Comparison of ENCODE assay signal across 8 cellular contexts in genomic region chr17:80992077-80992947, GRCh38. TPM values are rescaled to one million over a fixed set of nuclear protein-coding genes. Genes with fewer than 3 reads are reported as not detected.
DNase-seq lines count a peak whose midpoint lies in the region; ATAC-seq, FAIRE-seq and TF ChIP-seq lines count a peak whose summit lies in the region.

No MANE protein-coding gene starts in this region.

- peak overlapping the region; percentile 82 to 91 (median 88) for H3K4me3 Mint-ChIP-seq in nephron

- H3K4me2 ChIP-seq in PC-3 (ENCODE audit: low read length) (peak overlapping the region; percentile 93), endothelial cell of umbilical vein (ENCODE audit: insufficient read depth, low read length) (peak overlapping the region; percentile 92)

- H3K79me2 ChIP-seq in PC-3 (ENCODE audit: low read length) (peaks cover 16% of the 10 kb centered on the region), endothelial cell of umbilical vein (ENCODE audit: control insufficient read depth, insufficient read depth, low read length) (peaks cover 14% of the 10 kb centered on the region)

- H3K27ac Mint-ChIP-seq in nephron, result peak overlapping the region in 1 of 3 experiments; percentile 73

- BruUV-seq in PC-3 (replicated peaks; lab: Mats Ljungman, UMichigan) (no TSS peak), endothelial cell of umbilical vein (replicated peaks; lab: Mats Ljungman, UMichigan) (no TSS peak)

- no peaks in the 10 kb centered on the region for H3K9me1 ChIP-seq in endothelial cell of umbilical vein (replicated peaks; ENCODE audit: control insufficient read depth, extremely low read depth, insufficient read depth, low read length)

- H2AFZ ChIP-seq in PC-3 (ENCODE audit: low read length) (peak overlapping the region; percentile 89), endothelial cell of umbilical vein (ENCODE audit: low read depth, low read length) (peak overlapping the region; percentile 54)

- H3K36me3 ChIP-seq in PC-3 (ENCODE audit: low read depth, low read length) (peaks cover 4% of the 10 kb centered on the region; the same call in 1 of the 2 replicates), endothelial cell of umbilical vein (ENCODE audit: control insufficient read depth in 2 of 2, extremely low read depth in 1 of 2, insufficient read depth in 2 of 2, low read length in 2 of 2) (peaks cover 3 to 19% of the 10 kb centered on the region in 2 experiments)

- peak; percentile 25 for ATAC-seq in PC-3

- H3K4me1 ChIP-seq in PC-3 (ENCODE audit: insufficient read depth, low read length) (peaks cover 34% of the 10 kb centered on the region), endothelial cell of umbilical vein (ENCODE audit: control insufficient read depth, extremely low read depth, insufficient read depth, low read length) (peaks cover 9% of the 10 kb centered on the region)

- H3K4me3 ChIP-seq in PC-3 (ENCODE audit: low read length) (peak overlapping the region; percentile 93), endothelial cell of umbilical vein (replicated peaks in 1 of 3; ENCODE audit: insufficient read depth in 1 of 3, low read depth in 1 of 3, low read length in 3 of 3) (peak overlapping the region; percentile 73 to 79 (median 74))

- no peak overlapping the region for H3K27ac ChIP-seq in PC-3 (ENCODE audit: low read length)
- H3K27ac ChIP-seq in endothelial cell of umbilical vein (ENCODE audit: insufficient read depth, low read depth, low read length), result peak overlapping the region; percentile 30

- no peaks in the 10 kb centered on the region for H3F3A ChIP-seq in PC-3 (ENCODE audit: low read length, unreplicated experiment)

- H3K27me3 Mint-ChIP-seq in nephron (ENCODE audit: low read depth), result peaks cover 14% of the 10 kb centered on the region

- H3K36me3 Mint-ChIP-seq in nephron (ENCODE audit: low read depth), result peaks cover 4% of the 10 kb centered on the region

- CTCF ChIA-PET in PC-3 (lab: Charles Lee), result no interaction called here
- CTCF ChIA-PET in endothelial cell of umbilical vein (lab: Charles Lee), result interaction anchor here (1.1 to 1.5 kb wide), 4 partner anchors 12 to 565 kb away, joined by 3 to 5 read pairs (median 4); no protein-coding TSS in a partner anchor

- DNase-seq in activated T-cell treated with anti-CD3 and anti-CD28 coated beads, Interleukin-2, amount 50 U/mL, for 1 hour, result peak; percentile 38
- DNase-seq in activated T-cell treated with anti-CD3 and anti-CD28 coated beads for 4 hours (no peak), PC-3 (no peak), endothelial cell of umbilical vein (ENCODE audit: low read depth, low spot score) (no peak), NCI-H510A (lab: John Stamatoyannopoulos, UW) (no peak), SHP77 (lab: John Stamatoyannopoulos, UW) (no peak), NCI-H1417 treated with DMSO at 0.1 percent for 48 hours (lab: John Stamatoyannopoulos, UW) (no peak)

- H4K20me1 ChIP-seq in PC-3 (ENCODE audit: low read length), result no peaks in the 10 kb centered on the region
- H4K20me1 ChIP-seq in endothelial cell of umbilical vein (replicated peaks; ENCODE audit: control insufficient read depth, extremely low read depth, insufficient read depth, low read length), result no peaks in the 10 kb centered on the region

- H3K4me1 Mint-ChIP-seq in nephron, result peaks cover 7% of the 10 kb centered on the region

- no peak for TF ChIP-seq CTCF in PC-3 (conservative IDR thresholded peaks at IDR 0.05; ENCODE audit: low read depth, low read length)
- no peak for TF ChIP-seq CTCF in endothelial cell of umbilical vein (IDR thresholded peaks at IDR 0.05; ENCODE audit: extremely low read depth in 1 of 2, insufficient read depth in 1 of 2, low read depth in 1 of 2, low read length in 2 of 2)
- no peak for TF ChIP-seq CTCF in nephron (IDR thresholded peaks at IDR 0.05; ENCODE audit: unreplicated experiment in 3 of 3)

- H3K9me2 ChIP-seq in PC-3 (replicated peaks; ENCODE audit: low read length), result no peaks in the 10 kb centered on the region

- H3K9me3 ChIP-seq in PC-3 (ENCODE audit: low read length), result no peaks in the 10 kb centered on the region
- H3K9me3 ChIP-seq in endothelial cell of umbilical vein (replicated peaks; ENCODE audit: control insufficient read depth, insufficient read depth, low read length), result no peaks in the 10 kb centered on the region

- no peak for TF ChIP-seq POLR2A in endothelial cell of umbilical vein (IDR thresholded peaks at IDR 0.05; ENCODE audit: low read depth, low read length)

- H3K27me3 ChIP-seq in PC-3 (ENCODE audit: low read length) (no peaks in the 10 kb centered on the region), endothelial cell of umbilical vein (ENCODE audit: control insufficient read depth in 2 of 2, insufficient read depth in 2 of 2, low read length in 2 of 2) (no peaks in the 10 kb centered on the region)

- FAIRE-seq in endothelial cell of umbilical vein (lab: Jason Lieb, UNC), result peak; percentile 35

- POLR2A ChIA-PET in PC-3 (lab: Charles Lee; ENCODE audit: unreplicated experiment) (no interaction called here), endothelial cell of umbilical vein (lab: Charles Lee) (no interaction called here)

- H3K9me3 Mint-ChIP-seq in nephron, result no peaks in the 10 kb centered on the region

- H3K9ac ChIP-seq in PC-3 (ENCODE audit: low read length), result peak overlapping the region; percentile 88
- peak overlapping the region; percentile 77 for H3K9ac ChIP-seq in endothelial cell of umbilical vein (replicated peaks; ENCODE audit: extremely low read depth, insufficient read depth, low read length)

- intact Hi-C loops in PC-3 (cut with micrococcal nuclease), result no loop called here
- intact Hi-C loops in endothelial cell of umbilical vein (cut with micrococcal nuclease), result no loop called here

- dilution Hi-C loops in endothelial cell of umbilical vein (cut with MboI; ENCODE audit: extremely low pct_ligation_motif_present, low sequenced_read_pairs), result no loop called here

TF ChIP-seq in endothelial cell of umbilical vein, 7 proteins besides CTCF, POLR2A, EP300 and RAD21:
- TF ChIP-seq POLR2AphosphoS5 (IDR thresholded peaks at IDR 0.05; ENCODE audit: insufficient read depth, low read depth, low read length), result no peak
- TF ChIP-seq MYC (IDR thresholded peaks at IDR 0.05; ENCODE audit: low read depth, low read length), result no peak
- TF ChIP-seq GATA2 (IDR thresholded peaks at IDR 0.05; ENCODE audit: insufficient read depth, insufficient read length, low read depth, low read length), result no peak
- TF ChIP-seq JUN (IDR thresholded peaks at IDR 0.05; ENCODE audit: borderline replicate concordance, insufficient read depth, insufficient read length, low read depth), result no peak
- TF ChIP-seq MAX (IDR thresholded peaks at IDR 0.05; ENCODE audit: insufficient read depth, insufficient read length), result no peak
- TF ChIP-seq FOS (IDR thresholded peaks at IDR 0.05; ENCODE audit: borderline replicate concordance, insufficient read depth, low read length), result no peak
- TF ChIP-seq EZH2 (IDR thresholded peaks at IDR 0.05; ENCODE audit: borderline replicate concordance, low read depth, low read length, severe bottlenecking), result no peak

RNA-seq across cellular contexts. Expression of gene CHMP6, which starts 0.7 kb away (rescaled TPM):
- 26.1 and 33.0 TPM in 2 replicates for total RNA-seq in PC-3 (2014; rRNA removed)
- 42.5 and 42.6 TPM in 2 replicates for total RNA-seq in endothelial cell of umbilical vein
- polyA plus RNA-seq in endothelial cell of umbilical vein, result 48.5 and 59.9 TPM in 2 replicates
- polyA plus RNA-seq in endothelial cell of umbilical vein (2011; cell fraction: cytosol; rRNA removed), result 37.2 and 48.7 TPM in 2 replicates
- 23.2 and 28.2 TPM in 2 replicates for polyA plus RNA-seq in endothelial cell of umbilical vein (2011; cell fraction: nucleus; rRNA removed)
- 22.5 and 29.6 TPM in 2 replicates for polyA plus RNA-seq in endothelial cell of umbilical vein (2012)
- 16.2 and 19.0 TPM in 2 replicates for polyA minus RNA-seq in endothelial cell of umbilical vein
- polyA minus RNA-seq in endothelial cell of umbilical vein (2011; cell fraction: cytosol; rRNA and poly(A)+ RNA removed), result 9.1 TPM
- polyA minus RNA-seq in endothelial cell of umbilical vein (2011; cell fraction: nucleus; rRNA and poly(A)+ RNA removed), result 10.2 and 18.3 TPM in 2 replicates

RNA-seq across cellular contexts. Expression of gene BAIAP2, which starts 42.6 kb away (rescaled TPM):
- total RNA-seq in PC-3 (2014; rRNA removed), result 50.9 and 56.9 TPM in 2 replicates
- total RNA-seq in endothelial cell of umbilical vein, result 18.6 and 21.4 TPM in 2 replicates
- 12.3 and 14.7 TPM in 2 replicates for polyA plus RNA-seq in endothelial cell of umbilical vein
- 7.7 and 7.9 TPM in 2 replicates for polyA plus RNA-seq in endothelial cell of umbilical vein (2011; cell fraction: cytosol; rRNA removed)
- polyA plus RNA-seq in endothelial cell of umbilical vein (2011; cell fraction: nucleus; rRNA removed), result 18.9 and 23.2 TPM in 2 replicates
- 10.9 and 15.7 TPM in 2 replicates for polyA plus RNA-seq in endothelial cell of umbilical vein (2012)
- 7.4 and 11.4 TPM in 2 replicates for polyA minus RNA-seq in endothelial cell of umbilical vein
- 27.1 TPM for polyA minus RNA-seq in endothelial cell of umbilical vein (2011; cell fraction: cytosol; rRNA and poly(A)+ RNA removed)
- 7.9 and 15.4 TPM in 2 replicates for polyA minus RNA-seq in endothelial cell of umbilical vein (2011; cell fraction: nucleus; rRNA and poly(A)+ RNA removed)
